In genomic region chr14:58098507-58098906, GRCh38 we compare ENCODE assay signal across 18 cellular contexts. TPM values are rescaled to one million over a fixed set of nuclear protein-coding genes. Genes with fewer than 3 reads are reported as not detected.
DNase-seq lines count a peak whose midpoint lies in the region; ATAC-seq and TF ChIP-seq lines count a peak whose summit lies in the region.
"Had no signal": no experiment of that assay in that cellular context is flagged by ENCODE, and none has a peak within 500 bp of the region (broad histone marks: within the 10 kb centered on the region; RNA-seq: fewer than 3 reads in every experiment).

No MANE protein-coding gene starts in this region.

- intact Hi-C loops in left lung (cut with DNase I): no loop called here
- intact Hi-C loops in activated T-helper 2 cell treated with anti-CD3 and anti-CD28 coated beads, Interferon-gamma antibody, Interleukin-2, Interleukin-4, amounts not matched to agents 10 μg/mL and 5 μg/mL and 100 μg/mL, durations not matched to agents 14 hours and 24 hours and 36 hours (cut with micrococcal nuclease): no loop called here

- H3K4me1 ChIP-seq in left lung: no peaks in the 10 kb centered on the region
- H3K4me1 ChIP-seq: breast epithelium, Peyer's patch, thyroid gland had no signal

- H3K4me1 Mint-ChIP-seq in activated T-helper 2 cell treated with anti-CD3 and anti-CD28 coated beads, Interferon-gamma antibody, Interleukin-2, Interleukin-4, amounts not matched to agents 10 μg/mL and 5 μg/mL and 100 μg/mL, durations not matched to agents 14 hours and 24 hours and 36 hours (ENCODE audit: low read depth): no peaks in the 10 kb centered on the region
- H3K4me1 Mint-ChIP-seq: activated CD4-positive, alpha-beta memory T cell treated with anti-CD3 and anti-CD28 coated beads, Interleukin-2, amount 10 ng/mL, durations not matched to agents 7 days and 5 days had no signal

- no peaks in the 10 kb centered on the region for H3K27me3 ChIP-seq in left lung
- H3K27me3 ChIP-seq: breast epithelium, Peyer's patch, thyroid gland had no signal

- TF ChIP-seq CTCF in left lung (IDR thresholded peaks at IDR 0.05): no peak

- no peak overlapping the region for H3K4me3 ChIP-seq in left lung
- H3K4me3 ChIP-seq: breast epithelium, Peyer's patch, skin epidermis, thyroid gland had no signal

- DNase-seq in COR-L47 (lab: John Stamatoyannopoulos, UW) (peak; percentile 62), HT1080 (ENCODE audit: low read depth) (peak; percentile 16), dermis blood vessel endothelial cell (peak; percentile 83), left lung (no peak), A172 (ENCODE audit: low spot score) (no peak)
- no peak for DNase-seq in activated T-helper 2 cell treated with anti-CD3 and anti-CD28 coated beads, Interferon-gamma antibody, Interleukin-2, Interleukin-4, amounts not matched to agents 10 μg/mL and 5 μg/mL and 100 μg/mL, durations not matched to agents 14 hours and 24 hours and 36 hours (ENCODE audit: low spot score)
- DNase-seq: activated CD4-positive, alpha-beta memory T cell treated with anti-CD3 and anti-CD28 coated beads, Interleukin-2, amount 10 ng/mL, durations not matched to agents 7 days and 5 days; activated T-cell treated with anti-CD3 and anti-CD28 coated beads, Interleukin-2, amount 50 U/mL, for 72 hours; KBM-7; NCI-H82; Peyer's patch; thyroid gland had no signal

- H3K27ac ChIP-seq in left lung: no peak overlapping the region
- H3K27ac ChIP-seq: HL-60, VCaP had no signal

- no peaks in the 10 kb centered on the region for H3K9me3 Mint-ChIP-seq in activated T-helper 2 cell treated with anti-CD3 and anti-CD28 coated beads, Interferon-gamma antibody, Interleukin-2, Interleukin-4, amounts not matched to agents 10 μg/mL and 5 μg/mL and 100 μg/mL, durations not matched to agents 14 hours and 24 hours and 36 hours
- H3K9me3 Mint-ChIP-seq: activated CD4-positive, alpha-beta memory T cell treated with anti-CD3 and anti-CD28 coated beads, Interleukin-2, amount 10 ng/mL, durations not matched to agents 7 days and 5 days; activated T-cell treated with anti-CD3 and anti-CD28 coated beads, Interleukin-2, amount 50 U/mL, for 72 hours had no signal

- no peak overlapping the region for H3K27ac Mint-ChIP-seq in activated T-helper 2 cell treated with anti-CD3 and anti-CD28 coated beads, Interferon-gamma antibody, Interleukin-2, Interleukin-4, amounts not matched to agents 10 μg/mL and 5 μg/mL and 100 μg/mL, durations not matched to agents 14 hours and 24 hours and 36 hours
- H3K27ac Mint-ChIP-seq: activated CD4-positive, alpha-beta memory T cell treated with anti-CD3 and anti-CD28 coated beads, Interleukin-2, amount 10 ng/mL, durations not matched to agents 7 days and 5 days; activated T-cell treated with anti-CD3 and anti-CD28 coated beads, Interleukin-2, amount 50 U/mL, for 72 hours had no signal

- H3K4me3 Mint-ChIP-seq in activated T-helper 2 cell treated with anti-CD3 and anti-CD28 coated beads, Interferon-gamma antibody, Interleukin-2, Interleukin-4, amounts not matched to agents 10 μg/mL and 5 μg/mL and 100 μg/mL, durations not matched to agents 14 hours and 24 hours and 36 hours (ENCODE audit: low read depth): no peak overlapping the region
- H3K4me3 Mint-ChIP-seq: activated CD4-positive, alpha-beta memory T cell treated with anti-CD3 and anti-CD28 coated beads, Interleukin-2, amount 10 ng/mL, durations not matched to agents 7 days and 5 days; activated T-cell treated with anti-CD3 and anti-CD28 coated beads, Interleukin-2, amount 50 U/mL, for 72 hours had no signal

- peak; percentile 42 for ATAC-seq in left lung
- ATAC-seq in HG03196 (IDR thresholded peaks at IDR 0.05; ENCODE audit: unreplicated experiment): no peak
- no peak for ATAC-seq in GM19351 (IDR thresholded peaks at IDR 0.05; ENCODE audit: unreplicated experiment)
- ATAC-seq: activated T-cell treated with anti-CD3 and anti-CD28 coated beads, Interleukin-2, amount 50 U/mL, for 72 hours had no signal

- no peaks in the 10 kb centered on the region for H3K27me3 Mint-ChIP-seq in activated T-helper 2 cell treated with anti-CD3 and anti-CD28 coated beads, Interferon-gamma antibody, Interleukin-2, Interleukin-4, amounts not matched to agents 10 μg/mL and 5 μg/mL and 100 μg/mL, durations not matched to agents 14 hours and 24 hours and 36 hours (ENCODE audit: low read depth)

- no peaks in the 10 kb centered on the region for H3K36me3 ChIP-seq in left lung
- H3K36me3 ChIP-seq: breast epithelium, Peyer's patch, thyroid gland had no signal

- no peaks in the 10 kb centered on the region for H3K9me3 ChIP-seq in left lung
- H3K9me3 ChIP-seq: breast epithelium, Peyer's patch, thyroid gland had no signal

- H3K36me3 Mint-ChIP-seq in activated T-helper 2 cell treated with anti-CD3 and anti-CD28 coated beads, Interferon-gamma antibody, Interleukin-2, Interleukin-4, amounts not matched to agents 10 μg/mL and 5 μg/mL and 100 μg/mL, durations not matched to agents 14 hours and 24 hours and 36 hours (ENCODE audit: low read depth): no peaks in the 10 kb centered on the region

RNA-seq across cellular contexts. Expression of gene ARMH4, which starts 53.5 kb away (rescaled TPM):
- total RNA-seq in HT1080 (2014; rRNA removed; shearing (Covaris generic)): 1.5 and 1.9 TPM in 2 replicates
- 1.0 and 1.1 TPM in 2 replicates for polyA plus RNA-seq in HT1080 (2015; cell fraction: cytosol; rRNA removed)
- polyA plus RNA-seq in HT1080 (2015; cell fraction: nucleus; rRNA removed): 1.2 and 1.3 TPM in 2 replicates
- 1.5 and 2.0 TPM in 2 replicates for total RNA-seq in dermis blood vessel endothelial cell
- total RNA-seq in left lung: 1 to 10 TPM; 2.0 to 9.7 TPM
- 0.18 and 0.34 TPM in 2 replicates for total RNA-seq in activated T-helper 2 cell treated with anti-CD3 and anti-CD28 coated beads, Interferon-gamma antibody, Interleukin-2, Interleukin-4, amounts not matched to agents 10 μg/mL and 5 μg/mL and 100 μg/mL, durations not matched to agents 14 hours and 24 hours and 36 hours
- total RNA-seq in A172 (2014; rRNA removed; shearing (Covaris generic)): 3.1 and 4.0 TPM in 2 replicates
- total RNA-seq: activated CD4-positive, alpha-beta memory T cell treated with anti-CD3 and anti-CD28 coated beads, Interleukin-2, amount 10 ng/mL, durations not matched to agents 7 days and 5 days; activated T-cell treated with anti-CD3 and anti-CD28 coated beads, Interleukin-2, amount 50 U/mL, for 72 hours had no signal

Comparison
In these comparisons a context has a peak if more than half of its experiments do, and no peak if none do; other contexts are left out.
1. DNase-seq: peak in COR-L47 (single experiment), HT1080 (single experiment) and dermis blood vessel endothelial cell (single experiment); none in left lung (0 of 2), activated T-helper 2 cell treated with anti-CD3 and anti-CD28 coated beads, Interferon-gamma antibody, Interleukin-2, Interleukin-4, amounts not matched to agents 10 μg/mL and 5 μg/mL and 100 μg/mL, durations not matched to agents 14 hours and 24 hours and 36 hours (single experiment) and A172 (single experiment).